ENCODE assay signal across 1 cellular context in genomic region chr10:14838582-14839304, GRCh38.
TF ChIP-seq lines count a peak whose summit lies in the region.

No MANE protein-coding gene starts in this region.

TF ChIP-seq in HepG2, 621 proteins besides CTCF, POLR2A, EP300 and RAD21 (continued from another document):
- TF ChIP-seq ZNF136 (CRISPR knock-in tag; IDR thresholded peaks at IDR 0.05; ENCODE audit: low read depth) (no peak), ZNF615 (CRISPR knock-in tag; IDR thresholded peaks at IDR 0.05; ENCODE audit: borderline replicate concordance) (no peak), ZNF510 (CRISPR knock-in tag; IDR thresholded peaks at IDR 0.05; ENCODE audit: low read depth) (no peak), ZNF589 (CRISPR knock-in tag; conservative IDR thresholded peaks at IDR 0.05) (no peak), MAX (IDR thresholded peaks at IDR 0.05) (0 out of 2 replicates have a peak, but pooled peaks have one; percentile 13), PAWR (CRISPR knock-in tag; IDR thresholded peaks at IDR 0.05; ENCODE audit: borderline replicate concordance) (no peak), HIC2 (CRISPR knock-in tag; IDR thresholded peaks at IDR 0.05; ENCODE audit: low read depth) (no peak), JARID2 (CRISPR knock-in tag; IDR thresholded peaks at IDR 0.05; ENCODE audit: insufficient replicate concordance) (no peak), GPBP1L1 (CRISPR knock-in tag; IDR thresholded peaks at IDR 0.05) (no peak), HES4 (CRISPR knock-in tag; IDR thresholded peaks at IDR 0.05; ENCODE audit: borderline replicate concordance) (peak; percentile 58; the same call in 1 of the 2 replicates), SETDB1 (CRISPR knock-in tag; IDR thresholded peaks at IDR 0.05; ENCODE audit: borderline replicate concordance) (no peak), ESRRA (CRISPR knock-in tag; IDR thresholded peaks at IDR 0.05; ENCODE audit: low read depth) (no peak), HOXA9 (CRISPR knock-in tag; IDR thresholded peaks at IDR 0.05; ENCODE audit: borderline replicate concordance) (peak; percentile 79; the same call in 1 of the 2 replicates), CREBL2 (CRISPR knock-in tag; IDR thresholded peaks at IDR 0.05; ENCODE audit: borderline replicate concordance) (no peak), SIX1 (CRISPR knock-in tag; IDR thresholded peaks at IDR 0.05; ENCODE audit: borderline replicate concordance) (no peak), ATM (IDR thresholded peaks at IDR 0.05; ENCODE audit: borderline replicate concordance) (no peak), ZFP82 (CRISPR knock-in tag; IDR thresholded peaks at IDR 0.05; ENCODE audit: borderline replicate concordance) (no peak), KDM3A (CRISPR knock-in tag; IDR thresholded peaks at IDR 0.05; ENCODE audit: low read depth) (0 out of 2 replicates have a peak, but pooled peaks have one; percentile 8), SP2 (CRISPR knock-in tag; IDR thresholded peaks at IDR 0.05) (no peak), TAF1 (CRISPR knock-in tag; IDR thresholded peaks at IDR 0.05) (no peak), BATF2 (CRISPR knock-in tag; IDR thresholded peaks at IDR 0.05) (0 out of 2 replicates have a peak, but pooled peaks have one; percentile 1), ZNF607 (CRISPR knock-in tag; IDR thresholded peaks at IDR 0.05; ENCODE audit: borderline replicate concordance) (0 out of 2 replicates have a peak, but pooled peaks have one; percentile 3), REL (CRISPR knock-in tag; conservative IDR thresholded peaks at IDR 0.05) (0 out of 2 replicates have a peak, but pooled peaks have one; percentile 73), PHF20 (CRISPR knock-in tag; IDR thresholded peaks at IDR 0.05) (no peak), NR2F2 (IDR thresholded peaks at IDR 0.05; ENCODE audit: borderline replicate concordance, low read depth) (no peak), ONECUT2 (CRISPR knock-in tag; IDR thresholded peaks at IDR 0.05) (no peak), ZNF800 (CRISPR knock-in tag; IDR thresholded peaks at IDR 0.05) (no peak), MXI1 (IDR thresholded peaks at IDR 0.05; ENCODE audit: borderline replicate concordance, low read depth, low read length) (peak; percentile 32; the same call in 1 of the 3 replicates), XRCC5 (optimal IDR thresholded peaks at IDR 0.05; ENCODE audit: low read length) (no peak)
- TF ChIP-seq, protein P1, sequence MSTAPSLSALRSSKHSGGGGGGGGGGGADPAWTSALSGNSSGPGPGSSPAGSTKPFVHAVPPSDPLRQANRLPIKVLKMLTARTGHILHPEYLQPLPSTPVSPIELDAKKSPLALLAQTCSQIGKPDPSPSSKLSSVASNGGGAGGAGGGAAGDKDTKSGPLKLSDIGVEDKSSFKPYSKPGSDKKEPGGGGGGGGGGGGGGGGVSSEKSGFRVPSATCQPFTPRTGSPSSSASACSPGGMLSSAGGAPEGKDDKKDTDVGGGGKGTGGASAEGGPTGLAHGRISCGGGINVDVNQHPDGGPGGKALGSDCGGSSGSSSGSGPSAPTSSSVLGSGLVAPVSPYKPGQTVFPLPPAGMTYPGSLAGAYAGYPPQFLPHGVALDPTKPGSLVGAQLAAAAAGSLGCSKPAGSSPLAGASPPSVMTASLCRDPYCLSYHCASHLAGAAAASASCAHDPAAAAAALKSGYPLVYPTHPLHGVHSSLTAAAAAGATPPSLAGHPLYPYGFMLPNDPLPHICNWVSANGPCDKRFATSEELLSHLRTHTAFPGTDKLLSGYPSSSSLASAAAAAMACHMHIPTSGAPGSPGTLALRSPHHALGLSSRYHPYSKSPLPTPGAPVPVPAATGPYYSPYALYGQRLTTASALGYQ (CRISPR knock-in tag; IDR thresholded peaks at IDR 0.05) = no peak
- TF ChIP-seq, protein P2, sequence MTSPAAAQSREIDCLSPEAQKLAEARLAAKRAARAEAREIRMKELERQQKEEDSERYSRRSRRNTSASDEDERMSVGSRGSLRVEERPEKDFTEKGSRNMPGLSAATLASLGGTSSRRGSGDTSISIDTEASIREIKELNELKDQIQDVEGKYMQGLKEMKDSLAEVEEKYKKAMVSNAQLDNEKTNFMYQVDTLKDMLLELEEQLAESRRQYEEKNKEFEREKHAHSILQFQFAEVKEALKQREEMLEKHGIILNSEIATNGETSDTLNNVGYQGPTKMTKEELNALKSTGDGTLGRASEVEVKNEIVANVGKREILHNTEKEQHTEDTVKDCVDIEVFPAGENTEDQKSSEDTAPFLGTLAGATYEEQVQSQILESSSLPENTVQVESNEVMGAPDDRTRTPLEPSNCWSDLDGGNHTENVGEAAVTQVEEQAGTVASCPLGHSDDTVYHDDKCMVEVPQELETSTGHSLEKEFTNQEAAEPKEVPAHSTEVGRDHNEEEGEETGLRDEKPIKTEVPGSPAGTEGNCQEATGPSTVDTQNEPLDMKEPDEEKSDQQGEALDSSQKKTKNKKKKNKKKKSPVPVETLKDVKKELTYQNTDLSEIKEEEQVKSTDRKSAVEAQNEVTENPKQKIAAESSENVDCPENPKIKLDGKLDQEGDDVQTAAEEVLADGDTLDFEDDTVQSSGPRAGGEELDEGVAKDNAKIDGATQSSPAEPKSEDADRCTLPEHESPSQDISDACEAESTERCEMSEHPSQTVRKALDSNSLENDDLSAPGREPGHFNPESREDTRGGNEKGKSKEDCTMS (CRISPR knock-in tag; conservative IDR thresholded peaks at IDR 0.05) = no peak
- TF ChIP-seq, protein P3, sequence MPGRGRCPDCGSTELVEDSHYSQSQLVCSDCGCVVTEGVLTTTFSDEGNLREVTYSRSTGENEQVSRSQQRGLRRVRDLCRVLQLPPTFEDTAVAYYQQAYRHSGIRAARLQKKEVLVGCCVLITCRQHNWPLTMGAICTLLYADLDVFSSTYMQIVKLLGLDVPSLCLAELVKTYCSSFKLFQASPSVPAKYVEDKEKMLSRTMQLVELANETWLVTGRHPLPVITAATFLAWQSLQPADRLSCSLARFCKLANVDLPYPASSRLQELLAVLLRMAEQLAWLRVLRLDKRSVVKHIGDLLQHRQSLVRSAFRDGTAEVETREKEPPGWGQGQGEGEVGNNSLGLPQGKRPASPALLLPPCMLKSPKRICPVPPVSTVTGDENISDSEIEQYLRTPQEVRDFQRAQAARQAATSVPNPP (CRISPR knock-in tag; IDR thresholded peaks at IDR 0.05) = no peak
- TF ChIP-seq, protein P4, sequence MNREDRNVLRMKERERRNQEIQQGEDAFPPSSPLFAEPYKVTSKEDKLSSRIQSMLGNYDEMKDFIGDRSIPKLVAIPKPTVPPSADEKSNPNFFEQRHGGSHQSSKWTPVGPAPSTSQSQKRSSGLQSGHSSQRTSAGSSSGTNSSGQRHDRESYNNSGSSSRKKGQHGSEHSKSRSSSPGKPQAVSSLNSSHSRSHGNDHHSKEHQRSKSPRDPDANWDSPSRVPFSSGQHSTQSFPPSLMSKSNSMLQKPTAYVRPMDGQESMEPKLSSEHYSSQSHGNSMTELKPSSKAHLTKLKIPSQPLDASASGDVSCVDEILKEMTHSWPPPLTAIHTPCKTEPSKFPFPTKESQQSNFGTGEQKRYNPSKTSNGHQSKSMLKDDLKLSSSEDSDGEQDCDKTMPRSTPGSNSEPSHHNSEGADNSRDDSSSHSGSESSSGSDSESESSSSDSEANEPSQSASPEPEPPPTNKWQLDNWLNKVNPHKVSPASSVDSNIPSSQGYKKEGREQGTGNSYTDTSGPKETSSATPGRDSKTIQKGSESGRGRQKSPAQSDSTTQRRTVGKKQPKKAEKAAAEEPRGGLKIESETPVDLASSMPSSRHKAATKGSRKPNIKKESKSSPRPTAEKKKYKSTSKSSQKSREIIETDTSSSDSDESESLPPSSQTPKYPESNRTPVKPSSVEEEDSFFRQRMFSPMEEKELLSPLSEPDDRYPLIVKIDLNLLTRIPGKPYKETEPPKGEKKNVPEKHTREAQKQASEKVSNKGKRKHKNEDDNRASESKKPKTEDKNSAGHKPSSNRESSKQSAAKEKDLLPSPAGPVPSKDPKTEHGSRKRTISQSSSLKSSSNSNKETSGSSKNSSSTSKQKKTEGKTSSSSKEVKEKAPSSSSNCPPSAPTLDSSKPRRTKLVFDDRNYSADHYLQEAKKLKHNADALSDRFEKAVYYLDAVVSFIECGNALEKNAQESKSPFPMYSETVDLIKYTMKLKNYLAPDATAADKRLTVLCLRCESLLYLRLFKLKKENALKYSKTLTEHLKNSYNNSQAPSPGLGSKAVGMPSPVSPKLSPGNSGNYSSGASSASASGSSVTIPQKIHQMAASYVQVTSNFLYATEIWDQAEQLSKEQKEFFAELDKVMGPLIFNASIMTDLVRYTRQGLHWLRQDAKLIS (CRISPR knock-in tag; IDR thresholded peaks at IDR 0.05) = no peak
